34 cellular contexts compared by ENCODE assay signal in the genomic region with DNA sequence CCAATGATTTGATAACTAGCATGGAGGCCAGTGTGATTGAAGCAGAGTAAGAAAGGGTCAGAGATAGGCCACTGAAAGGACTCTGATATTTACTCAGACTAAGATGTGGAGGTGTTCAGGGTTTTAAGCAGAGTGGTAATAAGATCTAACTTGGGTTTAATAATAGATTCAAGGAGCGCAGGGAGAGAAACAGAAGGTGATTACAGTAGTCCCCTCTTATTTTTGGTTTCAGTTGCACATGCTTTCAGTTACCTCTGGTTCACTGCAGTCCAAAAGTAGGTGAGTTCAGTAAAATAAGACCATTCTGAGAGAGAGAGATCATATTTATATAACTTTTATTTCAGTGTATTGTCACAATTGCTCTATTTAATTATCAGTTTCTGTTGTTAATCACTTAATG.
"Had no signal": no experiment of that assay in that cellular context is flagged by ENCODE, and none has a peak within 500 bp of the region (broad histone marks: within the 10 kb centered on the region; RNA-seq: fewer than 3 reads in every experiment).

No MANE protein-coding gene starts in this region.

- H3K27ac ChIP-seq: KMS-11 had no signal

- DNase-seq: Karpas-422, Kasumi-1, KG1, MG63, MV-4-11, NCI-H1048, NCI-H1092, NCI-H1092 treated with DMSO at 0.1 percent for 48 hours, NCI-H1105, NCI-H1105 treated with DMSO at 0.1 percent for 48 hours, NCI-H1417, NCI-H1417 treated with DMSO at 0.1 percent for 48 hours, NCI-H1436, NCI-H1436 treated with DMSO at 0.1 percent for 48 hours, NCI-H146, NCI-H187, NCI-H187 treated with DMSO at 0.1 percent for 48 hours, NCI-H1930, NCI-H2029, NCI-H2029 treated with DMSO at 0.1 percent for 48 hours, NCI-H2081, NCI-H2081 treated with DMSO at 0.1 percent for 48 hours, NCI-H2107, NCI-H2171, NCI-H2171 treated with DMSO at 0.1 percent for 48 hours, NCI-H2227 treated with DMSO at 0.1 percent for 48 hours, NCI-H226, NCI-H345, NCI-H446, NCI-H446 treated with DMSO at 0.1 percent for 48 hours, NCI-H510A, NCI-H510A treated with DMSO at 0.1 percent for 48 hours, NCI-H524 had no signal

- H3K36me3 ChIP-seq: MG63 had no signal

- H3K4me2 ChIP-seq: KMS-11 had no signal

- H3K4me3 ChIP-seq: MG63 had no signal

- H3K27me3 ChIP-seq: MG63 had no signal

- H3K9me3 ChIP-seq: MG63 had no signal

- H3K9ac ChIP-seq: KMS-11 had no signal
